12 cellular contexts compared by ENCODE assay signal in genomic region chr11:110305169-110306018, GRCh38. TPM values are rescaled to one million over a fixed set of nuclear protein-coding genes. Genes with fewer than 3 reads are reported as not detected.
DNase-seq lines count a peak whose midpoint lies in the region; ATAC-seq and TF ChIP-seq lines count a peak whose summit lies in the region.
"Had no signal": no experiment of that assay in that cellular context is flagged by ENCODE, and none has a peak within 500 bp of the region (broad histone marks: within the 10 kb centered on the region; RNA-seq: fewer than 3 reads in every experiment).

No MANE protein-coding gene starts in this region.

- H3K4me3 Mint-ChIP-seq in type B pancreatic cell: peak overlapping the region; percentile 15
- H3K4me3 Mint-ChIP-seq: stimulated activated effector memory CD8-positive, alpha-beta T cell treated with anti-CD3 and anti-CD28 coated beads, Interleukin-12 subunit alpha, Interleukin-12 subunit beta, amount 100 ng/mL, for 72 hours had no signal

- H3K36me3 ChIP-seq in body of pancreas (replicated peaks in 1 of 2; ENCODE audit: insufficient read depth in 1 of 2, low read depth in 2 of 2) (no peaks in the 10 kb centered on the region), psoas muscle (ENCODE audit: insufficient read depth in 1 of 2, low read depth in 1 of 2) (no peaks in the 10 kb centered on the region)

- peak overlapping the region; percentile 26 to 73 (median 42) for H3K27ac ChIP-seq in body of pancreas
- H3K27ac ChIP-seq in psoas muscle: no peak overlapping the region

- intact Hi-C loops in body of pancreas (cut with DNase I): no loop called here
- intact Hi-C loops in psoas muscle (cut with DNase I): no loop called here

- no peaks in the 10 kb centered on the region for H3K9me3 Mint-ChIP-seq in type B pancreatic cell
- H3K9me3 Mint-ChIP-seq: stimulated activated effector memory CD8-positive, alpha-beta T cell treated with anti-CD3 and anti-CD28 coated beads, Interleukin-12 subunit alpha, Interleukin-12 subunit beta, amount 100 ng/mL, for 72 hours had no signal

- H3K27ac Mint-ChIP-seq in type B pancreatic cell: no peak overlapping the region
- H3K27ac Mint-ChIP-seq: stimulated activated effector memory CD8-positive, alpha-beta T cell treated with anti-CD3 and anti-CD28 coated beads, Interleukin-12 subunit alpha, Interleukin-12 subunit beta, amount 100 ng/mL, for 72 hours had no signal

- H3K36me3 Mint-ChIP-seq in type B pancreatic cell: no peaks in the 10 kb centered on the region
- H3K36me3 Mint-ChIP-seq: stimulated activated effector memory CD8-positive, alpha-beta T cell treated with anti-CD3 and anti-CD28 coated beads, Interleukin-12 subunit alpha, Interleukin-12 subunit beta, amount 100 ng/mL, for 72 hours had no signal

- H3K4me3 ChIP-seq in body of pancreas (no peak overlapping the region), psoas muscle (no peak overlapping the region)

- TF ChIP-seq CTCF in body of pancreas (IDR thresholded peaks at IDR 0.05) (no peak), type B pancreatic cell (conservative IDR thresholded peaks at IDR 0.05) (no peak), psoas muscle (IDR thresholded peaks at IDR 0.05) (no peak)

- no peak for TF ChIP-seq POLR2A in body of pancreas (IDR thresholded peaks at IDR 0.05)

- DNase-seq in NCI-H510A treated with DMSO at 0.1 percent for 48 hours (lab: John Stamatoyannopoulos, UW) (peak; percentile 68), NCI-H510A (lab: John Stamatoyannopoulos, UW) (no peak), NCI-H2196 treated with DMSO at 0.1 percent for 48 hours (lab: John Stamatoyannopoulos, UW; ENCODE audit: unreplicated experiment) (peak; percentile 67), body of pancreas (no peak), type B pancreatic cell (ENCODE audit: extremely low spot score, unreplicated experiment) (no peak), psoas muscle (no peak), KBM-7 (no peak)
- DNase-seq: ACHN; activated CD8-positive, alpha-beta memory T cell treated with anti-CD3 and anti-CD28 coated beads, Interleukin-2, amount 50 U/mL, for 48 hours; nucleus accumbens had no signal

- H3K9me3 ChIP-seq in body of pancreas (no peaks in the 10 kb centered on the region), psoas muscle (no peaks in the 10 kb centered on the region)

- peaks cover 36% of the 10 kb centered on the region for H3K4me1 ChIP-seq in body of pancreas
- H3K4me1 ChIP-seq in psoas muscle: peaks cover 5% of the 10 kb centered on the region

- in situ Hi-C loops in KBM-7 (cut with MboI; ENCODE audit: low pct_unique_long_range_greater_than_20kb, low sequenced_read_pairs): no loop called here

- no peaks in the 10 kb centered on the region for H3K27me3 ChIP-seq in body of pancreas
- no peaks in the 10 kb centered on the region for H3K27me3 ChIP-seq in psoas muscle (ENCODE audit: insufficient read depth in 3 of 3, low read length in 2 of 3)

- H3K27me3 Mint-ChIP-seq in type B pancreatic cell: no peaks in the 10 kb centered on the region

- peaks cover 5% of the 10 kb centered on the region for H3K4me1 Mint-ChIP-seq in type B pancreatic cell (ENCODE audit: unreplicated experiment)

- ATAC-seq in body of pancreas (peak; percentile 88), psoas muscle (no peak), GM18519 (IDR thresholded peaks at IDR 0.05; ENCODE audit: low FRiP score, unreplicated experiment) (no peak)
- ATAC-seq: stimulated activated effector memory CD8-positive, alpha-beta T cell treated with anti-CD3 and anti-CD28 coated beads, Interleukin-12 subunit alpha, Interleukin-12 subunit beta, amount 100 ng/mL, for 72 hours had no signal

RNA-seq across cellular contexts. Expression of gene RDX, which starts 9.0 kb away (rescaled TPM):
- 10 to 100 TPM; 43.8 TPM for total RNA-seq in body of pancreas
- total RNA-seq in type B pancreatic cell (ENCODE audit: low replicate concordance): 90.7 and 115 TPM in 2 replicates
- 100 to 1,000 TPM; 115 to 206 (median 144) TPM for total RNA-seq in psoas muscle
- 10 to 100 TPM; 27.8 to 63.4 (median 42.6) TPM for polyA plus RNA-seq in psoas muscle

Comparison
In these comparisons a context has a peak if more than half of its experiments do, and no peak if none do; other contexts are left out.
1. DNase-seq: peak in NCI-H510A treated with DMSO at 0.1 percent for 48 hours (single experiment) and NCI-H2196 treated with DMSO at 0.1 percent for 48 hours (single experiment); none in NCI-H510A (single experiment), body of pancreas (0 of 4), type B pancreatic cell (single experiment), psoas muscle (0 of 2) and KBM-7 (single experiment).